In genomic region chr17:57697891-57698708, GRCh38 we compare ENCODE assay signal across 12 cellular contexts. TPM values are rescaled to one million over a fixed set of nuclear protein-coding genes. Genes with fewer than 3 reads are reported as not detected.
DNase-seq lines count a peak whose midpoint lies in the region; ATAC-seq and TF ChIP-seq lines count a peak whose summit lies in the region.
"Had no signal": no experiment of that assay in that cellular context is flagged by ENCODE, and none has a peak within 500 bp of the region (broad histone marks: within the 10 kb centered on the region; RNA-seq: fewer than 3 reads in every experiment).

No MANE protein-coding gene starts in this region.

- H3K4me1 ChIP-seq in PC-9 (replicated peaks; ENCODE audit: insufficient read depth): no peaks in the 10 kb centered on the region

- no peaks in the 10 kb centered on the region for H3K36me3 ChIP-seq in PC-9 (ENCODE audit: low read depth)

- peak; percentile 75 for DNase-seq in DMS79 (lab: John Stamatoyannopoulos, UW)
- DNase-seq in SW480 (ENCODE audit: low spot score): peak; percentile 89
- peak; percentile 87 for DNase-seq in islet precursor cell
- no peak for DNase-seq in PC-9
- no peak for DNase-seq in NCI-H2029 treated with DMSO at 0.1 percent for 48 hours (lab: John Stamatoyannopoulos, UW)
- DNase-seq in SW 1271 (lab: John Stamatoyannopoulos, UW): no peak
- DNase-seq: Caco-2, HCEC 1CT, NCI-H82 had no signal

- H2AFZ ChIP-seq in PC-9: no peak overlapping the region

- H3K27ac ChIP-seq in 22Rv1 (peak overlapping the region; percentile 27; the same call in 1 of the 2 replicates), PC-9 (no peak overlapping the region)

- BruUV-seq in PC-9 (replicated peaks; lab: Mats Ljungman, UMichigan): no TSS peak

- ATAC-seq in GM18519 (IDR thresholded peaks at IDR 0.05; ENCODE audit: low FRiP score, unreplicated experiment): no peak

- H3K27me3 ChIP-seq in PC-9 (ENCODE audit: insufficient read depth, low read depth): peaks cover 15% of the 10 kb centered on the region; the same call in 1 of the 2 replicates

- H3K79me2 ChIP-seq in PC-9 (ENCODE audit: low read depth): no peaks in the 10 kb centered on the region

- H3K4me3 ChIP-seq in PC-9: no peak overlapping the region

- no peaks in the 10 kb centered on the region for H3K9me3 ChIP-seq in PC-9 (ENCODE audit: insufficient read depth, low read depth)
- H3K9me3 ChIP-seq: Caco-2 had no signal

- no peaks in the 10 kb centered on the region for H3F3A ChIP-seq in PC-9 (ENCODE audit: insufficient read depth, low read depth)

- intact Hi-C loops in PC-9 (cut with micrococcal nuclease; ENCODE audit: unreplicated experiment): no loop called here

- no peaks in the 10 kb centered on the region for H4K20me1 ChIP-seq in PC-9 (ENCODE audit: insufficient read depth)

- no peak for TF ChIP-seq CTCF in 22Rv1 (IDR thresholded peaks at IDR 0.05)
- no peak for TF ChIP-seq CTCF in PC-9 (conservative IDR thresholded peaks at IDR 0.05)

- POLR2A ChIA-PET in PC-9 (lab: Charles Lee; ENCODE audit: unreplicated experiment): no interaction called here

- no peaks in the 10 kb centered on the region for H3K9me2 ChIP-seq in PC-9 (ENCODE audit: insufficient read depth)

- H3K4me2 ChIP-seq in PC-9: no peak overlapping the region

- CTCF ChIA-PET in PC-9 (lab: Charles Lee): no interaction called here

RNA-seq across cellular contexts. Expression of gene CCDC182, which starts 47.0 kb away (rescaled TPM):
- total RNA-seq in PC-9 (2021): not detected in 2 replicates
- total RNA-seq: Caco-2, skeletal muscle tissue had no signal

Comparison
In these comparisons a context has a peak if more than half of its experiments do, and no peak if none do; other contexts are left out.
1. DNase-seq: peak in DMS79 (single experiment), SW480 (single experiment) and islet precursor cell (single experiment); none in PC-9 (0 of 2), NCI-H2029 treated with DMSO at 0.1 percent for 48 hours (single experiment) and SW 1271 (0 of 2).